ENCODE assay signal across 8 cellular contexts in the genomic region with DNA sequence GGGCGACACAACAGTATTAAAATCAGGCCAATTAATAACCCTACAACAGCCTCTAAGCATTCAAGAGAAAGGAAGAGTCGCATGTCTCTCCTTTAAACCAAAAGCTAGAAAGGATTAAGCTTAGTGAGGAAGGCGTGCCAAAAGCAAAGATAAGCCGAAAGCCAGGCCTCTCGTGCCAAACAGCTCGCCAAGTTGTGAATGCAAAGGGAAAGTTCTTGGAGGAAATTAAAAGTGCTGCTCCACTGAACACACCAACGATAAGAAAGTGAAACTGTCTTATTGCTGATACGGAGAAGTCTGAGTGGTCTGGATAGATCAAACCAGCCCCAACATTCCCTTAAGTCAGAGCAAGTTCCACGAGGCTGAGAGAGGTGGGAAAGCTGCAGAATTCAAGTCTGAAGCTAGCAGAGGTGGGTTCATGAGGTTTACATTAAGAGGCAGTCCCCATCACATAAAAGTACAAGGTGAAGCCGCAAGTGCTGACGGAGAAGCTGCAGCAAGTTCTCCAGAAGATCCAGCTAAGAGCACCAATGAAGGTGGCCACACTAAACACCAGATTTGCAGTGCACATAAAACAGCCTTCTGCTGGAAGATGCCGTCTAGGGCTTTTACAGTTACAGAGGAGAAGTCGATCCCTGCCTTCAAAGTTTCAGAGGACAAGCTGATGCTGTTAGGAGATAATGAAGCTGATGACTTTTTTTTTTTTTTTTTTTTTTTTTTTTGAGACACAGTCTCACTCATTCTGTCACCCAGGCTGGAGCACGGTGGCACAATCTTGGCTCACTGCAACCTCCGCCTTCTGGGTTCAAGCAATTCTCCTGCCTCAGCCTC.
DNase-seq lines count a peak whose midpoint lies in the region; ATAC-seq, FAIRE-seq and TF ChIP-seq lines count a peak whose summit lies in the region.

No MANE protein-coding gene starts in this region.

- no peaks in the 10 kb centered on the region for H3K9me1 ChIP-seq in K562 (ENCODE audit: control insufficient read depth, insufficient read depth, low read length)

- peaks cover 10% of the 10 kb centered on the region for H3K9me3 Mint-ChIP-seq in nephron progenitor cell

- no TSS peak for BruUV-seq in K562 (replicated peaks; lab: Mats Ljungman, UMichigan)

- in situ Hi-C loops in K562 (cut with MboI) = no loop called here

- H4K20me1 ChIP-seq in K562 (replicated peaks; ENCODE audit: control insufficient read depth, insufficient read depth, low read length) = no peaks in the 10 kb centered on the region

- no peaks in the 10 kb centered on the region; the same call in 1 of the 3 replicates for H3K79me2 ChIP-seq in K562 (ENCODE audit: control insufficient read depth, insufficient read depth, low read length)

- TF ChIP-seq CTCF in K562 (IDR thresholded peaks at IDR 0.05 in 2 of 3, conservative IDR thresholded peaks at IDR 0.05 in 1 of 3; ENCODE audit: insufficient read depth in 2 of 3, low read depth in 1 of 3, low read length in 3 of 3) (no peak), nephron progenitor cell (IDR thresholded peaks at IDR 0.05) (no peak)

- H3K27me3 ChIP-seq in K562 (ENCODE audit: control insufficient read depth in 2 of 2, insufficient read depth in 2 of 2, low read length in 2 of 2) (no peaks in the 10 kb centered on the region), H7 (ENCODE audit: control insufficient read depth, insufficient read depth, low read length) (no peaks in the 10 kb centered on the region)

- peaks cover 56% of the 10 kb centered on the region for H3K4me1 Mint-ChIP-seq in nephron progenitor cell

- H3K9ac ChIP-seq in K562 (ENCODE audit: insufficient read depth in 1 of 2, low read depth in 2 of 2, low read length in 2 of 2) = peak overlapping the region; percentile 36 to 81; a peak in 3 of 4 replicates

- H3K4me3 ChIP-seq in K562 = no peak overlapping the region
- H3K4me3 ChIP-seq in H7 (ENCODE audit: insufficient read depth, low read depth, low read length) = no peak overlapping the region

- H3K27ac ChIP-seq in K562 (ENCODE audit: extremely low read depth, low read depth, low read length) = peak overlapping the region; percentile 70
- no peak overlapping the region for H3K27ac ChIP-seq in substantia nigra (ENCODE audit: low read depth, low read length, poor library complexity, severe bottlenecking)

- peaks cover 15 to 33% of the 10 kb centered on the region in 2 experiments; a peak in 4 of 5 replicates for H3K4me1 ChIP-seq in K562 (replicated peaks in 1 of 2; ENCODE audit: control insufficient read depth in 2 of 2, insufficient read depth in 2 of 2, low read length in 2 of 2)

- peak overlapping the region; percentile 62 for H3K4me2 ChIP-seq in K562 (ENCODE audit: insufficient read depth, low read length)

- TF ChIP-seq POLR2A in K562 (conservative IDR thresholded peaks at IDR 0.05) = no peak

- no peak overlapping the region for H3K27ac Mint-ChIP-seq in nephron progenitor cell

- H3K36me3 ChIP-seq in K562 (ENCODE audit: control insufficient read depth, insufficient read depth, low read length) = peaks cover 14% of the 10 kb centered on the region; the same call in 2 of the 3 replicates
- H3K36me3 ChIP-seq in H7 (replicated peaks; ENCODE audit: control insufficient read depth, insufficient read depth, low read length) = no peaks in the 10 kb centered on the region

- intact Hi-C loops in K562 (cut with micrococcal nuclease) = loop anchor here (2.0 kb wide), 1 partner anchor 17 kb away; no protein-coding TSS in a partner anchor

- POLR2A ChIA-PET in K562 (lab: Yijun Ruan, JAX) = interaction anchor here (1.2 to 1.6 kb wide), 2 partner anchors 11 to 15 kb away, joined by 3 read pairs; no protein-coding TSS in a partner anchor

- H3K27me3 Mint-ChIP-seq in nephron progenitor cell (ENCODE audit: low read depth, poor library complexity) = peaks cover 9% of the 10 kb centered on the region

- TF ChIP-seq EP300 in K562 (IDR thresholded peaks at IDR 0.05; ENCODE audit: low read length) = no peak

- no peak for TF ChIP-seq RAD21 in K562 (CRISPR knock-in tag; conservative IDR thresholded peaks at IDR 0.05 in 1 of 2, IDR thresholded peaks at IDR 0.05 in 1 of 2)

- no peaks in the 10 kb centered on the region for H3K9me3 ChIP-seq in K562 (replicated peaks; ENCODE audit: control insufficient read depth, insufficient read depth, low read depth, low read length)

- H3K36me3 Mint-ChIP-seq in nephron progenitor cell (ENCODE audit: low read depth) = peaks cover 43% of the 10 kb centered on the region

- H3K4me3 Mint-ChIP-seq in nephron progenitor cell = no peak overlapping the region

- CTCF ChIA-PET in K562 (lab: Yijun Ruan, JAX; ENCODE audit: low intra/inter-chr PET ratio) = no interaction called here

- DNase-seq in AG08395 (ENCODE audit: low spot score) (peak; percentile 20), K562 (ENCODE audit: extremely low read depth in 1 of 4, low spot score in 3 of 4) (peak in 1 of 4 experiments; percentile 49), mucosa of gallbladder (ENCODE audit: low spot score) (peak; percentile 47), substantia nigra (lab: John Stamatoyannopoulos, UW) (no peak), nephron progenitor cell (no peak), H7 (no peak)

- H2AFZ ChIP-seq in K562 (ENCODE audit: low read depth, low read length) = peak overlapping the region; percentile 72

- ATAC-seq in HG03175 (IDR thresholded peaks at IDR 0.05; ENCODE audit: unreplicated experiment) (peak; percentile 60), K562 (peak; percentile 67), HG03045 (IDR thresholded peaks at IDR 0.05; ENCODE audit: unreplicated experiment) (no peak)

- 13% methylated on average over 15 of the region's 15 CpGs for WGBS in K562 (ENCODE audit: insufficient coverage, low coverage, missing lambda C conversion rate)

- FAIRE-seq in K562 (lab: Jason Lieb, UNC) = peak; percentile 92

TF ChIP-seq in K562, 482 proteins besides CTCF, POLR2A, EP300 and RAD21 (continues in another document):
- peak; percentile 91 for TF ChIP-seq ZNF384 (IDR thresholded peaks at IDR 0.05; ENCODE audit: low read depth, low read length)
- TF ChIP-seq, protein P1, sequence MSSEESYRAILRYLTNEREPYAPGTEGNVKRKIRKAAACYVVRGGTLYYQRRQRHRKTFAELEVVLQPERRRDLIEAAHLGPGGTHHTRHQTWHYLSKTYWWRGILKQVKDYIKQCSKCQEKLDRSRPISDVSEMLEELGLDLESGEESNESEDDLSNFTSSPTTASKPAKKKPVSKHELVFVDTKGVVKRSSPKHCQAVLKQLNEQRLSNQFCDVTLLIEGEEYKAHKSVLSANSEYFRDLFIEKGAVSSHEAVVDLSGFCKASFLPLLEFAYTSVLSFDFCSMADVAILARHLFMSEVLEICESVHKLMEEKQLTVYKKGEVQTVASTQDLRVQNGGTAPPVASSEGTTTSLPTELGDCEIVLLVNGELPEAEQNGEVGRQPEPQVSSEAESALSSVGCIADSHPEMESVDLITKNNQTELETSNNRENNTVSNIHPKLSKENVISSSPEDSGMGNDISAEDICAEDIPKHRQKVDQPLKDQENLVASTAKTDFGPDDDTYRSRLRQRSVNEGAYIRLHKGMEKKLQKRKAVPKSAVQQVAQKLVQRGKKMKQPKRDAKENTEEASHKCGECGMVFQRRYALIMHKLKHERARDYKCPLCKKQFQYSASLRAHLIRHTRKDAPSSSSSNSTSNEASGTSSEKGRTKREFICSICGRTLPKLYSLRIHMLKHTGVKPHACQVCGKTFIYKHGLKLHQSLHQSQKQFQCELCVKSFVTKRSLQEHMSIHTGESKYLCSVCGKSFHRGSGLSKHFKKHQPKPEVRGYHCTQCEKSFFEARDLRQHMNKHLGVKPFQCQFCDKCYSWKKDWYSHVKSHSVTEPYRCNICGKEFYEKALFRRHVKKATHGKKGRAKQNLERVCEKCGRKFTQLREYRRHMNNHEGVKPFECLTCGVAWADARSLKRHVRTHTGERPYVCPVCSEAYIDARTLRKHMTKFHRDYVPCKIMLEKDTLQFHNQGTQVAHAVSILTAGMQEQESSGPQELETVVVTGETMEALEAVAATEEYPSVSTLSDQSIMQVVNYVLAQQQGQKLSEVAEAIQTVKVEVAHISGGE (CRISPR knock-in tag; IDR thresholded peaks at IDR 0.05) = 0 out of 6 replicates have a peak, but pooled peaks of 1 of the 3 experiments have one; percentile 34
- no peak for TF ChIP-seq ZKSCAN8 (CRISPR knock-in tag; IDR thresholded peaks at IDR 0.05)
- TF ChIP-seq CTBP1 (IDR thresholded peaks at IDR 0.05; ENCODE audit: borderline replicate concordance) = peak; percentile 39; the same call in 1 of the 2 replicates

Comparison
In these comparisons a context has a peak if more than half of its experiments do, and no peak if none do; other contexts are left out.
1. DNase-seq: peak in AG08395 (single experiment) and mucosa of gallbladder (single experiment); none in substantia nigra (0 of 49), nephron progenitor cell (single experiment) and H7 (single experiment).